In genomic region chr3:183809209-183809608, GRCh38 we compare ENCODE assay signal across 18 cellular contexts. TPM values are rescaled to one million over a fixed set of nuclear protein-coding genes. Genes with fewer than 3 reads are reported as not detected.
A peak's percentile ranks its signal among the peaks of the same experiment; 100 is the strongest.
DNase-seq lines count a peak whose midpoint lies in the region; ATAC-seq and TF ChIP-seq lines count a peak whose summit lies in the region.
"Had no signal": no experiment of that assay in that cellular context is flagged by ENCODE, and none has a peak within 500 bp of the region (broad histone marks: within the 10 kb centered on the region; RNA-seq: fewer than 3 reads in every experiment).

No MANE protein-coding gene starts in this region.

- no peaks in the 10 kb centered on the region for H3K79me2 ChIP-seq in PC-3 (ENCODE audit: low read length)

- 81 to 91% methylated on average over 3 of the region's 3 CpGs for WGBS in esophagus squamous epithelium, 2 donors

- no peaks in the 10 kb centered on the region for H3F3A ChIP-seq in PC-3 (ENCODE audit: low read length, unreplicated experiment)

- H3K27me3 ChIP-seq in PC-3 (ENCODE audit: low read length) (no peaks in the 10 kb centered on the region), esophagus squamous epithelium (no peaks in the 10 kb centered on the region)
- H3K27me3 ChIP-seq in effector memory CD4-positive, alpha-beta T cell (replicated peaks; ENCODE audit: control insufficient read depth, insufficient read depth, low read length, poor library complexity, severe bottlenecking): no peaks in the 10 kb centered on the region
- H3K27me3 ChIP-seq: gastroesophageal sphincter had no signal

- no peak overlapping the region for H3K9ac ChIP-seq in PC-3 (ENCODE audit: low read length)

- no peaks in the 10 kb centered on the region for H3K4me1 ChIP-seq in PC-3 (ENCODE audit: insufficient read depth, low read length)
- H3K4me1 ChIP-seq in mucosa of descending colon (ENCODE audit: low read depth): no peaks in the 10 kb centered on the region
- H3K4me1 ChIP-seq in effector memory CD4-positive, alpha-beta T cell (ENCODE audit: control insufficient read depth, insufficient read depth, low read length, poor library complexity, severe bottlenecking): no peaks in the 10 kb centered on the region
- peaks cover 0 to 18% (median 3%) of the 10 kb centered on the region in 3 donors for H3K4me1 ChIP-seq in esophagus squamous epithelium
- H3K4me1 ChIP-seq: gastroesophageal sphincter had no signal

- no peak overlapping the region for H3K4me2 ChIP-seq in PC-3 (ENCODE audit: low read length)

- no peaks in the 10 kb centered on the region for H3K9me3 ChIP-seq in PC-3 (ENCODE audit: low read length)
- no peaks in the 10 kb centered on the region for H3K9me3 ChIP-seq in mucosa of descending colon
- H3K9me3 ChIP-seq in effector memory CD4-positive, alpha-beta T cell (ENCODE audit: control insufficient read depth, low read length): no peaks in the 10 kb centered on the region
- no peaks in the 10 kb centered on the region for H3K9me3 ChIP-seq in esophagus squamous epithelium
- H3K9me3 ChIP-seq: gastroesophageal sphincter, psoas muscle had no signal

- no peaks in the 10 kb centered on the region for H4K20me1 ChIP-seq in PC-3 (ENCODE audit: low read length)

- H2AFZ ChIP-seq in PC-3 (ENCODE audit: low read length): no peak overlapping the region

- POLR2A ChIA-PET in PC-3 (lab: Charles Lee; ENCODE audit: unreplicated experiment): no interaction called here

- no peaks in the 10 kb centered on the region for H3K9me2 ChIP-seq in PC-3 (replicated peaks; ENCODE audit: low read length)

- intact Hi-C loops in PC-3 (cut with micrococcal nuclease): no loop called here
- intact Hi-C loops in mucosa of descending colon (cut with DNase I, micrococcal nuclease): no loop called here
- intact Hi-C loops in esophagus squamous epithelium (cut with DNase I): no loop called here

- ATAC-seq in PC-3 (peak; percentile 38; the same call in 1 of the 2 replicates), mucosa of descending colon (peak; percentile 72)
- ATAC-seq: gastroesophageal sphincter, HepG2, psoas muscle had no signal

- no peak for TF ChIP-seq CTCF in LNCaP clone FGC (IDR thresholded peaks at IDR 0.05; ENCODE audit: control insufficient read depth, extremely low read depth, insufficient read depth)
- TF ChIP-seq CTCF in PC-3 (conservative IDR thresholded peaks at IDR 0.05; ENCODE audit: low read depth, low read length): no peak
- TF ChIP-seq CTCF in mucosa of descending colon (IDR thresholded peaks at IDR 0.05): no peak
- TF ChIP-seq CTCF in esophagus squamous epithelium (IDR thresholded peaks at IDR 0.05): no peak

- H3K4me3 ChIP-seq in LNCaP clone FGC (ENCODE audit: low read depth, low read length): no peak overlapping the region
- H3K4me3 ChIP-seq in PC-3 (ENCODE audit: low read length): no peak overlapping the region
- H3K4me3 ChIP-seq in mucosa of descending colon: no peak overlapping the region
- H3K4me3 ChIP-seq in effector memory CD4-positive, alpha-beta T cell (ENCODE audit: insufficient read depth, low read depth, low read length, poor library complexity, severe bottlenecking): no peak overlapping the region
- H3K4me3 ChIP-seq in esophagus squamous epithelium: no peak overlapping the region
- H3K4me3 ChIP-seq: gastroesophageal sphincter, psoas muscle had no signal

- BruUV-seq in PC-3 (replicated peaks; lab: Mats Ljungman, UMichigan): no TSS peak

- CTCF ChIA-PET in PC-3 (lab: Charles Lee): interaction anchor here (0.7 kb wide), 1 partner anchor 485 kb away, joined by 3 read pairs; no protein-coding TSS in a partner anchor

- H3K36me3 ChIP-seq in PC-3 (ENCODE audit: low read depth, low read length) (peaks cover 35% of the 10 kb centered on the region), mucosa of descending colon (ENCODE audit: low read depth) (peaks cover 6% of the 10 kb centered on the region), esophagus squamous epithelium (peaks cover 30 to 75% (median 36%) of the 10 kb centered on the region in 3 donors)
- peaks cover 60% of the 10 kb centered on the region for H3K36me3 ChIP-seq in effector memory CD4-positive, alpha-beta T cell (ENCODE audit: control insufficient read depth, insufficient read depth, low read length)

- H3K27ac ChIP-seq in PC-3 (ENCODE audit: low read length): no peak overlapping the region
- H3K27ac ChIP-seq in effector memory CD4-positive, alpha-beta T cell (ENCODE audit: insufficient read depth, low read length, poor library complexity, severe bottlenecking): no peak overlapping the region
- no peak overlapping the region for H3K27ac ChIP-seq in esophagus squamous epithelium
- H3K27ac ChIP-seq: gastroesophageal sphincter, HL-60, psoas muscle had no signal

- no peak for TF ChIP-seq POLR2A in esophagus squamous epithelium (IDR thresholded peaks at IDR 0.05)

- DNase-seq in LNCaP clone FGC (ENCODE audit: low read depth) (peak; percentile 27), NCI-H2081 treated with DMSO at 0.1 percent for 48 hours (lab: John Stamatoyannopoulos, UW) (peak; percentile 82), PC-3 (no peak), mucosa of descending colon (no peak), EL (no peak), esophagus squamous epithelium (lab: John Stamatoyannopoulos, UW) (no peak)
- no peak for DNase-seq in effector memory CD4-positive, alpha-beta T cell
- DNase-seq: activated CD4-positive, alpha-beta T cell treated with anti-CD3 and anti-CD28 coated beads, Interleukin-2, amount 10 ng/mL, durations not matched to agents 7 days and 5 days; activated effector memory CD4-positive, alpha-beta T cell treated with Interleukin-2 at 50 U/mL for 16 hours; endodermal cell; kidney; mammary epithelial cell; NCI-H1105 treated with DMSO at 0.1 percent for 48 hours; NCI-H446 treated with DMSO at 0.1 percent for 48 hours; psoas muscle had no signal

RNA-seq across cellular contexts. Expression of gene MAP6D1, which starts 16.2 kb away (rescaled TPM):
- 12.4 and 12.6 TPM in 2 replicates for total RNA-seq in PC-3 (2014; rRNA removed)
- 1 to 10 TPM in 2 of 3 donors, under 1 TPM in 1; 0.55 to 3.1 (median 1.2) TPM for total RNA-seq in mucosa of descending colon
- total RNA-seq in esophagus squamous epithelium: 1 to 10 TPM in 3 of 4 donors, not detected in 1; 2.0 to 5.1 (median 2.7) TPM

Comparison
In these comparisons a context has a peak if more than half of its experiments do, and no peak if none do; other contexts are left out.
1. DNase-seq: peak in LNCaP clone FGC (single experiment) and NCI-H2081 treated with DMSO at 0.1 percent for 48 hours (single experiment); none in PC-3 (single experiment), mucosa of descending colon (0 of 3), effector memory CD4-positive, alpha-beta T cell (0 of 3), EL (single experiment) and esophagus squamous epithelium (single experiment).